ENCODE assay signal across 15 cellular contexts in genomic region chr16:25692307-25692706, GRCh38. TPM values are rescaled to one million over a fixed set of nuclear protein-coding genes. Genes with fewer than 3 reads are reported as not detected.
DNase-seq lines count a peak whose midpoint lies in the region; ATAC-seq, FAIRE-seq and TF ChIP-seq lines count a peak whose summit lies in the region.
"Had no signal": no experiment of that assay in that cellular context is flagged by ENCODE, and none has a peak within 500 bp of the region (broad histone marks: within the 10 kb centered on the region; RNA-seq: fewer than 3 reads in every experiment).

No MANE protein-coding gene starts in this region.

- no TSS peak for BruUV-seq in mammary epithelial cell (replicated peaks; lab: Mats Ljungman, UMichigan)

- WGBS in mammary epithelial cell (ENCODE audit: low coverage, missing lambda C conversion rate): no CpG with 5 or more reads among the region's 61 CpGs

- peaks cover 17 to 40% (median 22%) of the 10 kb centered on the region in 10 experiments; a peak in 17 of 20 replicates for H3K4me1 ChIP-seq in BLaER1 treated with 17β-estradiol and CSF1 and Interleukin-3, amounts not matched to agents 10 nM and 100 nM
- H3K4me1 ChIP-seq in mammary epithelial cell (ENCODE audit: insufficient read depth, low read length): no peaks in the 10 kb centered on the region

- intact Hi-C loops in mammary epithelial cell (cut with micrococcal nuclease) (no loop called here), sciatic nerve (cut with DNase I) (no loop called here)
- intact Hi-C loops in activated CD8-positive, alpha-beta T cell treated with anti-CD3 and anti-CD28 coated beads for 36 hours (cut with micrococcal nuclease): no loop called here

- FAIRE-seq in GM12892 (lab: Jason Lieb, UNC): no peak
- FAIRE-seq: endothelial cell of umbilical vein, H54 had no signal

- peak overlapping the region in 2 of 11 experiments; percentile 24 to 46; a peak in 3 of 22 replicates for H3K27ac ChIP-seq in BLaER1 treated with 17β-estradiol and CSF1 and Interleukin-3, amounts not matched to agents 10 nM and 100 nM
- H3K27ac ChIP-seq in mammary epithelial cell (ENCODE audit: insufficient read depth, low read depth, low read length): no peak overlapping the region
- H3K27ac ChIP-seq: brain microvascular endothelial cell had no signal

- H3K79me2 ChIP-seq in mammary epithelial cell (ENCODE audit: insufficient read depth, low read length): no peaks in the 10 kb centered on the region

- peak overlapping the region; percentile 91 to 99 (median 97) for H3K4me2 ChIP-seq in BLaER1 treated with 17β-estradiol and CSF1 and Interleukin-3, amounts not matched to agents 10 nM and 100 nM
- H3K4me2 ChIP-seq in mammary epithelial cell (ENCODE audit: insufficient read depth, low read depth, low read length): peak overlapping the region; percentile 42

- TF ChIP-seq CTCF in mammary epithelial cell (conservative IDR thresholded peaks at IDR 0.05 in 1 of 2, IDR thresholded peaks at IDR 0.05 in 1 of 2; ENCODE audit: extremely low read depth in 1 of 2, insufficient read depth in 1 of 2, low read depth in 1 of 2, low read length in 2 of 2): no peak
- no peak for TF ChIP-seq CTCF in nephron (IDR thresholded peaks at IDR 0.05; ENCODE audit: unreplicated experiment in 3 of 3)
- TF ChIP-seq CTCF in activated CD8-positive, alpha-beta T cell treated with anti-CD3 and anti-CD28 coated beads for 36 hours (IDR thresholded peaks at IDR 0.05): no peak

- POLR2A ChIA-PET in naive thymus-derived CD8-positive, alpha-beta T cell (lab: Charles Lee): no interaction called here
- POLR2A ChIA-PET in activated CD8-positive, alpha-beta T cell treated with anti-CD3 and anti-CD28 coated beads for 36 hours (lab: Charles Lee): no interaction called here

- peak overlapping the region in 2 of 3 experiments; percentile 47 to 62 for H3K4me3 Mint-ChIP-seq in nephron
- no peak overlapping the region for H3K4me3 Mint-ChIP-seq in naive thymus-derived CD8-positive, alpha-beta T cell
- H3K4me3 Mint-ChIP-seq in activated CD8-positive, alpha-beta T cell treated with anti-CD3 and anti-CD28 coated beads for 36 hours: no peak overlapping the region

- H3K27me3 ChIP-seq in BLaER1 treated with 17β-estradiol and CSF1 and Interleukin-3, amounts not matched to agents 10 nM and 100 nM: peaks cover 76 to 95% (median 82%) of the 10 kb centered on the region in 11 experiments
- H3K27me3 ChIP-seq in mammary epithelial cell (ENCODE audit: insufficient read depth, low read length): peaks cover 30% of the 10 kb centered on the region

- H3K9me3 ChIP-seq in BLaER1 treated with 17β-estradiol and CSF1 and Interleukin-3, amounts not matched to agents 10 nM and 100 nM (replicated peaks in 1 of 11): no peaks in the 10 kb centered on the region
- no peaks in the 10 kb centered on the region for H3K9me3 ChIP-seq in mammary epithelial cell (replicated peaks; ENCODE audit: insufficient read depth, low read length)

- peaks cover 16% of the 10 kb centered on the region for H3K4me1 Mint-ChIP-seq in nephron
- H3K4me1 Mint-ChIP-seq in naive thymus-derived CD8-positive, alpha-beta T cell: peaks cover 4 to 18% (median 10%) of the 10 kb centered on the region in 4 donors
- peaks cover 2% of the 10 kb centered on the region for H3K4me1 Mint-ChIP-seq in activated CD8-positive, alpha-beta T cell treated with anti-CD3 and anti-CD28 coated beads for 36 hours (ENCODE audit: low read depth)

- H3K36me3 ChIP-seq in BLaER1 treated with 17β-estradiol and CSF1 and Interleukin-3, amounts not matched to agents 10 nM and 100 nM: no peaks in the 10 kb centered on the region
- no peaks in the 10 kb centered on the region for H3K36me3 ChIP-seq in mammary epithelial cell (ENCODE audit: insufficient read depth, low read length)
- H3K36me3 ChIP-seq: brain microvascular endothelial cell had no signal

- H2AFZ ChIP-seq in mammary epithelial cell (ENCODE audit: low read depth, low read length): no peak overlapping the region

- dilution Hi-C loops in mammary epithelial cell (cut with HindIII; ENCODE audit: low sequenced_read_pairs): no loop called here

- DNase-seq in GM12892 (ENCODE audit: insufficient read length) (peak; percentile 23), mammary epithelial cell (no peak), sciatic nerve (ENCODE audit: low spot score) (no peak)
- no peak for DNase-seq in naive thymus-derived CD8-positive, alpha-beta T cell
- DNase-seq in activated CD8-positive, alpha-beta T cell treated with anti-CD3 and anti-CD28 coated beads for 36 hours: no peak
- DNase-seq: activated CD4-positive, alpha-beta T cell treated with anti-CD3 and anti-CD28 coated beads for 4 hours; brain microvascular endothelial cell; NCI-H1436 had no signal

- peak overlapping the region; percentile 53 to 77 (median 64) for H3K4me3 ChIP-seq in BLaER1 treated with 17β-estradiol and CSF1 and Interleukin-3, amounts not matched to agents 10 nM and 100 nM
- H3K4me3 ChIP-seq in mammary epithelial cell (replicated peaks in 1 of 3; ENCODE audit: insufficient read depth in 1 of 3, low read depth in 2 of 3, low read length in 3 of 3): no peak overlapping the region

- peaks cover 93% of the 10 kb centered on the region for H3K27me3 Mint-ChIP-seq in nephron (ENCODE audit: low read depth)
- peaks cover 34 to 78% (median 52%) of the 10 kb centered on the region in 5 donors for H3K27me3 Mint-ChIP-seq in naive thymus-derived CD8-positive, alpha-beta T cell
- H3K27me3 Mint-ChIP-seq in activated CD8-positive, alpha-beta T cell treated with anti-CD3 and anti-CD28 coated beads for 36 hours: peaks cover 49% of the 10 kb centered on the region

- peak overlapping the region in 8 of 11 experiments; percentile 21 to 63 (median 57); a peak in 11 of 22 replicates for H3K9ac ChIP-seq in BLaER1 treated with 17β-estradiol and CSF1 and Interleukin-3, amounts not matched to agents 10 nM and 100 nM
- no peak overlapping the region for H3K9ac ChIP-seq in mammary epithelial cell (ENCODE audit: insufficient read depth, low read length)

- no peak for ATAC-seq in naive thymus-derived CD8-positive, alpha-beta T cell
- ATAC-seq in sciatic nerve: no peak
- no peak for ATAC-seq in activated CD8-positive, alpha-beta T cell treated with anti-CD3 and anti-CD28 coated beads for 36 hours
- ATAC-seq: activated T-helper 17 cell treated with anti-CD3 and anti-CD28 coated beads, Interleukin-2, amount 50 U/mL, for 72 hours had no signal

- TF ChIP-seq POLR2A in GM12892 (IDR thresholded peaks at IDR 0.05; ENCODE audit: low read depth, low read length): no peak

- in situ Hi-C loops in mammary epithelial cell (cut with MboI; ENCODE audit: low sequenced_read_pairs in 2 of 2): no loop called here

- H3K27ac Mint-ChIP-seq in nephron: no peak overlapping the region
- no peak overlapping the region for H3K27ac Mint-ChIP-seq in naive thymus-derived CD8-positive, alpha-beta T cell
- no peak overlapping the region for H3K27ac Mint-ChIP-seq in activated CD8-positive, alpha-beta T cell treated with anti-CD3 and anti-CD28 coated beads for 36 hours
- H3K27ac Mint-ChIP-seq: activated T-helper 17 cell treated with anti-CD3 and anti-CD28 coated beads, Interleukin-2, amount 50 U/mL, for 72 hours had no signal

- CTCF ChIA-PET in mammary epithelial cell (lab: Charles Lee; ENCODE audit: low non-redundant PET): no interaction called here
- CTCF ChIA-PET in activated CD8-positive, alpha-beta T cell treated with anti-CD3 and anti-CD28 coated beads for 36 hours (lab: Charles Lee): no interaction called here

- peaks cover 0 to 40% (median 15%) of the 10 kb centered on the region in 11 experiments; a peak in 11 of 22 replicates for H4K20me1 ChIP-seq in BLaER1 treated with 17β-estradiol and CSF1 and Interleukin-3, amounts not matched to agents 10 nM and 100 nM
- H4K20me1 ChIP-seq in mammary epithelial cell (ENCODE audit: insufficient read depth, low read length): no peaks in the 10 kb centered on the region

- H3K9me3 Mint-ChIP-seq in nephron: no peaks in the 10 kb centered on the region
- H3K9me3 Mint-ChIP-seq in naive thymus-derived CD8-positive, alpha-beta T cell: no peaks in the 10 kb centered on the region
- no peaks in the 10 kb centered on the region for H3K9me3 Mint-ChIP-seq in activated CD8-positive, alpha-beta T cell treated with anti-CD3 and anti-CD28 coated beads for 36 hours
- H3K9me3 Mint-ChIP-seq: activated T-helper 17 cell treated with anti-CD3 and anti-CD28 coated beads, Interleukin-2, amount 50 U/mL, for 72 hours had no signal

- no peaks in the 10 kb centered on the region for H3K36me3 Mint-ChIP-seq in nephron (ENCODE audit: low read depth)
- H3K36me3 Mint-ChIP-seq in naive thymus-derived CD8-positive, alpha-beta T cell: peaks cover 0 to 5% (median 0%) of the 10 kb centered on the region in 3 donors
- no peaks in the 10 kb centered on the region for H3K36me3 Mint-ChIP-seq in activated CD8-positive, alpha-beta T cell treated with anti-CD3 and anti-CD28 coated beads for 36 hours (ENCODE audit: low read depth)

RNA-seq across cellular contexts. Expression of gene HS3ST4, which starts 0.5 kb away (rescaled TPM):
- not detected for polyA plus RNA-seq in GM12892 (2012; ENCODE audit: missing spikeins)
- not detected for total RNA-seq in mammary epithelial cell
- not detected for polyA plus RNA-seq in mammary epithelial cell
- not detected for polyA minus RNA-seq in mammary epithelial cell
- total RNA-seq in naive thymus-derived CD8-positive, alpha-beta T cell: not detected
- polyA plus RNA-seq in naive thymus-derived CD8-positive, alpha-beta T cell: not detected
- 0.22 TPM for total RNA-seq in sciatic nerve
- not detected for total RNA-seq in activated CD8-positive, alpha-beta T cell treated with anti-CD3 and anti-CD28 coated beads for 36 hours
- total RNA-seq: activated T-helper 17 cell treated with anti-CD3 and anti-CD28 coated beads, Interleukin-2, amount 50 U/mL, for 72 hours; endothelial cell of umbilical vein; HT1080; mononuclear cell had no signal
- polyA plus RNA-seq: endothelial cell of umbilical vein had no signal

Comparison
In these comparisons a context has a peak if more than half of its experiments do, and no peak if none do; other contexts are left out.
1. H3K4me3 ChIP-seq: peak in BLaER1 treated with 17β-estradiol and CSF1 and Interleukin-3, amounts not matched to agents 10 nM and 100 nM (10 of 10); none in mammary epithelial cell (0 of 3).
2. H3K4me3 Mint-ChIP-seq: peak in nephron (2 of 3); none in naive thymus-derived CD8-positive, alpha-beta T cell (0 of 10) and activated CD8-positive, alpha-beta T cell treated with anti-CD3 and anti-CD28 coated beads for 36 hours (single experiment).